In genomic region chr5:139577689-139578347, GRCh38 we compare ENCODE assay signal across 9 cellular contexts. TPM values are rescaled to one million over a fixed set of nuclear protein-coding genes. Genes with fewer than 3 reads are reported as not detected.
DNase-seq lines count a peak whose midpoint lies in the region; ATAC-seq and TF ChIP-seq lines count a peak whose summit lies in the region.
"Had no signal": no experiment of that assay in that cellular context is flagged by ENCODE, and none has a peak within 500 bp of the region (broad histone marks: within the 10 kb centered on the region; RNA-seq: fewer than 3 reads in every experiment).

No MANE protein-coding gene starts in this region.

- no peaks in the 10 kb centered on the region for H3K27me3 Mint-ChIP-seq in IgD-negative memory B cell
- no peaks in the 10 kb centered on the region for H3K27me3 Mint-ChIP-seq in activated T-helper 2 cell treated with anti-CD3 and anti-CD28 coated beads, Interferon-gamma antibody, Interleukin-2, Interleukin-4, amounts not matched to agents 10 μg/mL and 5 μg/mL and 100 μg/mL, durations not matched to agents 14 hours and 24 hours and 36 hours (ENCODE audit: low read depth)
- no peaks in the 10 kb centered on the region for H3K27me3 Mint-ChIP-seq in natural killer cell (ENCODE audit: low read depth in 2 of 2)

- ATAC-seq in natural killer cell = peak; percentile 73 to 87 (median 76)
- no peak for ATAC-seq in GM18502 (IDR thresholded peaks at IDR 0.05; ENCODE audit: poor library complexity, unreplicated experiment)

- intact Hi-C loops in activated T-helper 2 cell treated with anti-CD3 and anti-CD28 coated beads, Interferon-gamma antibody, Interleukin-2, Interleukin-4, amounts not matched to agents 10 μg/mL and 5 μg/mL and 100 μg/mL, durations not matched to agents 14 hours and 24 hours and 36 hours (cut with micrococcal nuclease) = loop anchor here (5.0 to 10.0 kb wide), 3 partner anchors 34 to 117 kb away; no protein-coding TSS in a partner anchor
- intact Hi-C loops in natural killer cell (cut with micrococcal nuclease) = loop anchor here (5.0 kb wide), 1 partner anchor 189 kb away; no protein-coding TSS in a partner anchor

- DNase-seq in DMS 273 (lab: John Stamatoyannopoulos, UW; ENCODE audit: unreplicated experiment) (peak; percentile 50), DMS 273 treated with DMSO at 0.1 percent for 48 hours (lab: John Stamatoyannopoulos, UW) (no peak), natural killer cell (no peak), KG1 (lab: John Stamatoyannopoulos, UW) (no peak), activated gamma-delta T cell treated with Interleukin-2 at 50 U/mL for 16 hours (no peak)
- no peak for DNase-seq in activated T-helper 2 cell treated with anti-CD3 and anti-CD28 coated beads, Interferon-gamma antibody, Interleukin-2, Interleukin-4, amounts not matched to agents 10 μg/mL and 5 μg/mL and 100 μg/mL, durations not matched to agents 14 hours and 24 hours and 36 hours (ENCODE audit: low spot score)
- DNase-seq: stomach had no signal

- no peak for TF ChIP-seq CTCF in natural killer cell (IDR thresholded peaks at IDR 0.05)

- H3K4me1 Mint-ChIP-seq in IgD-negative memory B cell (peaks cover 44 to 56% (median 56%) of the 10 kb centered on the region in 3 donors), natural killer cell (peaks cover 48 to 52% of the 10 kb centered on the region in 2 donors)
- H3K4me1 Mint-ChIP-seq in activated T-helper 2 cell treated with anti-CD3 and anti-CD28 coated beads, Interferon-gamma antibody, Interleukin-2, Interleukin-4, amounts not matched to agents 10 μg/mL and 5 μg/mL and 100 μg/mL, durations not matched to agents 14 hours and 24 hours and 36 hours (ENCODE audit: low read depth) = peaks cover 45% of the 10 kb centered on the region

- H3K27ac Mint-ChIP-seq in IgD-negative memory B cell (peak overlapping the region; percentile 11 to 86 (median 68)), natural killer cell (peak overlapping the region; percentile 80 to 85)
- H3K27ac Mint-ChIP-seq in activated T-helper 2 cell treated with anti-CD3 and anti-CD28 coated beads, Interferon-gamma antibody, Interleukin-2, Interleukin-4, amounts not matched to agents 10 μg/mL and 5 μg/mL and 100 μg/mL, durations not matched to agents 14 hours and 24 hours and 36 hours = peak overlapping the region; percentile 80

- H3K9me3 Mint-ChIP-seq in IgD-negative memory B cell (no peaks in the 10 kb centered on the region), natural killer cell (no peaks in the 10 kb centered on the region)
- H3K9me3 Mint-ChIP-seq in activated T-helper 2 cell treated with anti-CD3 and anti-CD28 coated beads, Interferon-gamma antibody, Interleukin-2, Interleukin-4, amounts not matched to agents 10 μg/mL and 5 μg/mL and 100 μg/mL, durations not matched to agents 14 hours and 24 hours and 36 hours = no peaks in the 10 kb centered on the region

- peak overlapping the region in 3 of 4 donors; percentile 30 to 85 (median 75) for H3K4me3 Mint-ChIP-seq in IgD-negative memory B cell
- H3K4me3 Mint-ChIP-seq in activated T-helper 2 cell treated with anti-CD3 and anti-CD28 coated beads, Interferon-gamma antibody, Interleukin-2, Interleukin-4, amounts not matched to agents 10 μg/mL and 5 μg/mL and 100 μg/mL, durations not matched to agents 14 hours and 24 hours and 36 hours (ENCODE audit: low read depth) = peak overlapping the region; percentile 3
- H3K4me3 Mint-ChIP-seq in natural killer cell = peak overlapping the region; percentile 67

- H3K36me3 Mint-ChIP-seq in IgD-negative memory B cell (peaks cover 5% of the 10 kb centered on the region), natural killer cell (no peaks in the 10 kb centered on the region)
- peaks cover 38% of the 10 kb centered on the region for H3K36me3 Mint-ChIP-seq in activated T-helper 2 cell treated with anti-CD3 and anti-CD28 coated beads, Interferon-gamma antibody, Interleukin-2, Interleukin-4, amounts not matched to agents 10 μg/mL and 5 μg/mL and 100 μg/mL, durations not matched to agents 14 hours and 24 hours and 36 hours (ENCODE audit: low read depth)

RNA-seq across cellular contexts. Expression of gene UBE2D2, which starts 16.7 kb away (rescaled TPM):
- polyA plus RNA-seq in IgD-negative memory B cell = 313 TPM
- total RNA-seq in activated T-helper 2 cell treated with anti-CD3 and anti-CD28 coated beads, Interferon-gamma antibody, Interleukin-2, Interleukin-4, amounts not matched to agents 10 μg/mL and 5 μg/mL and 100 μg/mL, durations not matched to agents 14 hours and 24 hours and 36 hours = 249 and 262 TPM in 2 replicates
- 100 to 1,000 TPM; 127 to 139 (median 131) TPM for total RNA-seq in natural killer cell

Comparison
In these comparisons a context has a peak if more than half of its experiments do, and no peak if none do; other contexts are left out.
1. H3K4me3 Mint-ChIP-seq: peak in every context shown above with its lines; median percentile 75 in IgD-negative memory B cell; 67 in natural killer cell; 3 in activated T-helper 2 cell treated with anti-CD3 and anti-CD28 coated beads, Interferon-gamma antibody, Interleukin-2, Interleukin-4, amounts not matched to agents 10 μg/mL and 5 μg/mL and 100 μg/mL, durations not matched to agents 14 hours and 24 hours and 36 hours.